ENCODE assay signal across 8 cellular contexts in genomic region chr16:29926675-29927522, GRCh38. TPM values are rescaled to one million over a fixed set of nuclear protein-coding genes. Genes with fewer than 3 reads are reported as not detected.
DNase-seq lines count a peak whose midpoint lies in the region; ATAC-seq and TF ChIP-seq lines count a peak whose summit lies in the region.

No MANE protein-coding gene starts in this region.

- H3K27me3 ChIP-seq in sigmoid colon, result no peaks in the 10 kb centered on the region

- H3K27ac ChIP-seq in angular gyrus (ENCODE audit: low read depth, low read length) (peak overlapping the region; percentile 91), sigmoid colon (peak overlapping the region; percentile 85 to 91 (median 86))

- peaks cover 0 to 27% (median 22%) of the 10 kb centered on the region in 4 donors for H3K4me1 ChIP-seq in sigmoid colon

- H3K36me3 ChIP-seq in sigmoid colon, result peaks cover 0 to 12% (median 6%) of the 10 kb centered on the region in 4 donors

- no peak for TF ChIP-seq POLR2A in sigmoid colon (IDR thresholded peaks at IDR 0.05)

- H3K9me3 ChIP-seq in sigmoid colon, result no peaks in the 10 kb centered on the region

- no peak for TF ChIP-seq EP300 in sigmoid colon (IDR thresholded peaks at IDR 0.05)

- WGBS in sigmoid colon, 2 donors, result 14 to 36% methylated on average over 23 of the region's 23 CpGs

- DNase-seq in NCI-H510A treated with DMSO at 0.1 percent for 48 hours (lab: John Stamatoyannopoulos, UW) (peak; percentile 71), NCI-H510A (lab: John Stamatoyannopoulos, UW) (no peak), LNCaP clone FGC (ENCODE audit: low read depth) (no peak), sigmoid colon (peak; percentile 73), superior temporal gyrus (ENCODE audit: extremely low spot score) (no peak)

- intact Hi-C loops in sigmoid colon (cut with DNase I), result loop anchor here (2.0 to 5.0 kb wide), 2 partner anchors 34 to 70 kb away; partner anchors contain the start of genes HIRIP3 and INO80E

- no peak for ATAC-seq in HG03521 (IDR thresholded peaks at IDR 0.05; ENCODE audit: unreplicated experiment)

- H3K4me3 ChIP-seq in LNCaP clone FGC (ENCODE audit: low read depth, low read length) (peak overlapping the region; percentile 90), iPS-11a (ENCODE audit: low read depth, low read length) (peak overlapping the region; percentile 87), sigmoid colon (peak overlapping the region; percentile 66 to 99 (median 92))

- TF ChIP-seq CTCF in LNCaP clone FGC (IDR thresholded peaks at IDR 0.05; ENCODE audit: control insufficient read depth, extremely low read depth, insufficient read depth), result no peak
- no peak for TF ChIP-seq CTCF in sigmoid colon (IDR thresholded peaks at IDR 0.05)

RNA-seq across cellular contexts. Expression of gene KCTD13, which starts 0.9 kb away (rescaled TPM):
- 10 to 100 TPM in 3 of 4 donors, 1 to 10 TPM in 1; 9.8 to 20.5 (median 14.1) TPM for total RNA-seq in sigmoid colon
- polyA plus RNA-seq in sigmoid colon, result 10 to 100 TPM in 2 of 3 donors, 1 to 10 TPM in 1; 5.4 to 26.1 (median 18.7) TPM

RNA-seq across cellular contexts. Expression of gene ASPHD1, which starts 26.6 kb away (rescaled TPM):
- 1 to 10 TPM in 2 of 4 donors, under 1 TPM in 1, not detected in 1; 0.95 to 2.2 (median 2.1) TPM for total RNA-seq in sigmoid colon
- 1 to 10 TPM; 2.4 to 3.4 (median 3.2) TPM for polyA plus RNA-seq in sigmoid colon

RNA-seq across cellular contexts. Expression of gene SEZ6L2, which starts 27.5 kb away (rescaled TPM):
- total RNA-seq in sigmoid colon, result 1 to 10 TPM in 3 of 4 donors, under 1 TPM in 1; 0.66 to 9.1 (median 1.4) TPM
- polyA plus RNA-seq in sigmoid colon, result 1 to 10 TPM in 2 of 3 donors, under 1 TPM in 1; 0.60 to 6.2 (median 1.6) TPM

RNA-seq across cellular contexts. Expression of gene TMEM219, which starts 35.0 kb away (rescaled TPM):
- 100 to 1,000 TPM; 103 to 136 (median 112) TPM for total RNA-seq in sigmoid colon
- polyA plus RNA-seq in sigmoid colon, result 100 to 1,000 TPM; 178 to 314 (median 297) TPM

RNA-seq across cellular contexts. Expression of gene TAOK2, which starts 46.8 kb away (rescaled TPM):
- 10 to 100 TPM; 26.8 to 38.5 (median 29.7) TPM for total RNA-seq in sigmoid colon
- 10 to 100 TPM in 2 of 3 donors, 1 to 10 TPM in 1; 9.0 to 42.2 (median 12.7) TPM for polyA plus RNA-seq in sigmoid colon

Comparison
In these comparisons a context has a peak if more than half of its experiments do, and no peak if none do; other contexts are left out.
1. DNase-seq: peak in NCI-H510A treated with DMSO at 0.1 percent for 48 hours (single experiment) and sigmoid colon (single experiment); none in NCI-H510A (single experiment), LNCaP clone FGC (single experiment) and superior temporal gyrus (single experiment).
2. Peak in every context shown above with its lines, with median percentiles within 50 percentile points of each other: H3K4me3 ChIP-seq.